Comparison of ENCODE assay signal across 24 cellular contexts in the genomic region with DNA sequence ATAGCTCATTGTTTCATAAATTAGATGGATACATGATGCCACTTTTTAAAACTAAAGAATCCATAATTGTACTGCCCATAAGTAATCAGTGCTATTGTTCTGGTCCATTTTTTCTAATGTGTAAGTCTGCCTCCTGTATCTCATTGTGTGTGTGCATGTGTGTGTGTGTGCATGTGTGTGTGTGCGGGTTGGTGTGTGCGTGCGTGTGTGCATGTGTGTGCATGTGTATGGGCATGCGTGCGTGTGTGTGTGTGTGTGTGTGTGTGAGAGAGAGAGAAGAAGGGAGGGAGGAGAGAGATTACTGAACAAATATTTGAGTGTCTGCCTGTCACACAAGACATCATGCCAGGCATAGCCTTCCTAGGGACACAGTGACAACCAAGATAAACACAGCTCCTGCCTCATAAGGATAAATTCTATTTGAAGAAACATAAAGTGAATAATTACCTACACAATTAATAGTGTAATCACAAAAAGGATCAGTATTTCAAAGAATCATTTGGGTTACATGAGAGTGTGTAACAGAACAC.
"Had no signal": no experiment of that assay in that cellular context is flagged by ENCODE, and none has a peak within 500 bp of the region (broad histone marks: within the 10 kb centered on the region; RNA-seq: fewer than 3 reads in every experiment).

No MANE protein-coding gene starts in this region.

- H3K27ac ChIP-seq: heart right ventricle, stomach, suprapubic skin, tibial nerve, uterus had no signal

- H3K36me3 ChIP-seq: heart right ventricle, stomach, suprapubic skin, tibial nerve, uterus had no signal

- H3K4me3 ChIP-seq: heart right ventricle, stomach, suprapubic skin, tibial nerve, uterus had no signal

- ATAC-seq: activated CD4-positive, CD25-positive, alpha-beta regulatory T cell treated with anti-CD3 and anti-CD28 coated beads, Interleukin-2, amount 50 U/mL, for 24 hours; activated CD8-positive, alpha-beta memory T cell treated with anti-CD3 and anti-CD28 coated beads, Interleukin-2, amount 10 ng/mL, durations not matched to agents 7 days and 5 days; activated CD8-positive, alpha-beta T cell treated with anti-CD3 and anti-CD28 coated beads for 36 hours; left colon; sciatic nerve; stimulated activated effector memory CD8-positive, alpha-beta T cell treated with anti-CD3 and anti-CD28 coated beads, Interleukin-12 subunit alpha, Interleukin-12 subunit beta, amount 100 ng/mL, for 72 hours had no signal

- H3K4me1 ChIP-seq: suprapubic skin, tibial nerve, uterus had no signal

- DNase-seq: activated CD4-positive, alpha-beta T cell treated with anti-CD3 and anti-CD28 coated beads, Interleukin-2, amount 10 ng/mL, durations not matched to agents 24 days and 14 days; activated CD8-positive, alpha-beta memory T cell treated with anti-CD3 and anti-CD28 coated beads, Interleukin-2, amount 10 ng/mL, durations not matched to agents 7 days and 5 days; activated CD8-positive, alpha-beta T cell treated with anti-CD3 and anti-CD28 coated beads for 36 hours; activated effector memory CD4-positive, alpha-beta T cell treated with anti-CD3 and anti-CD28 coated beads, Interleukin-2, amount 50 U/mL, for 16 hours; activated naive CD4-positive, alpha-beta T cell treated with anti-CD3 and anti-CD28 coated beads, Interleukin-2, amount 10 ng/mL, durations not matched to agents 7 days and 5 days; activated T-cell treated with anti-CD3 and anti-CD28 coated beads for 4 hours; amygdala; cortex of kidney; effector CD4-positive, alpha-beta T cell; erythroblast; foreskin fibroblast; heart right ventricle; left colon; nephron progenitor cell; occipital lobe; small intestine; stimulated activated CD4-positive, alpha-beta T cell treated with anti-CD3 and anti-CD28 coated beads, Interleukin-2, amount 100 ng/mL, for 24 hours; stomach; uterus had no signal

- H3K27me3 ChIP-seq: uterus had no signal

- H3K9me3 ChIP-seq: heart right ventricle, stomach, suprapubic skin, tibial nerve, uterus had no signal
